ENCODE assay signal across 9 cellular contexts in the genomic region with DNA sequence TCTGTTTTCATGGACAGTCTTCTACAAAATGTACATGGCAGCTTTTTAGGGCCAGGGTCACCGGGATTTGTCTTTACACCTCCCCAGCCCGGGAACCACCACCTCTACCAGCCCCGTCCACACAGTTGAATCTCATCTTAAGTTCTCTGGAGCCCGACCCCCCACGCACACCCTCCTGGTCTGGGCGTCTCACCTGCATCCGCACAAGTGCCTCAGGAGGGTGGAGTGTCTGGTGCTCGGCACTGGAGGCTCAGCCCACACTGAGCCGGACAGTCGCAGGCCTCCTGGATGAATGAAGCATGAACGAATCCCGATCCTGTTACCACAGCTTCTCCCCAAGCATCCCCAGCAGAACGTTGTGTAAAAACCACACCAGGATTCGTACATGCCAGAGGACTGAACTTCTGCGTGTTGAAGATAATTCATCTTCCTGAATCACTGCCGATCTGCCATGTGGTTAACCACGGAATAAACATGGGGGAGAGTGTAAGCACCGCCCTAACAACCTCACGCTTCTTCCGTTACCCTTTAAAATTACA.
DNase-seq lines count a peak whose midpoint lies in the region; ATAC-seq and TF ChIP-seq lines count a peak whose summit lies in the region.
"Had no signal": no experiment of that assay in that cellular context is flagged by ENCODE, and none has a peak within 500 bp of the region (broad histone marks: within the 10 kb centered on the region; RNA-seq: fewer than 3 reads in every experiment).

No MANE protein-coding gene starts in this region.

- H3K9me3 ChIP-seq in Caco-2, result no peaks in the 10 kb centered on the region
- H3K9me3 ChIP-seq in left ventricle myocardium inferior (replicated peaks), result no peaks in the 10 kb centered on the region

- H3K27me3 Mint-ChIP-seq in stimulated activated memory B cell treated with anti-CD40 and anti-IgM and Interleukin-4, amounts not matched to agents 10 μg/mL and 1 μg/mL and 100 μg/mL, for 72 hours, result peaks cover 94% of the 10 kb centered on the region
- peaks cover 31% of the 10 kb centered on the region for H3K27me3 Mint-ChIP-seq in Caco-2 (ENCODE audit: insufficient read depth, unreplicated experiment)

- H3K4me3 Mint-ChIP-seq in stimulated activated memory B cell treated with anti-CD40 and anti-IgM and Interleukin-4, amounts not matched to agents 10 μg/mL and 1 μg/mL and 100 μg/mL, for 72 hours, result peak overlapping the region; percentile 57
- no peak overlapping the region for H3K4me3 Mint-ChIP-seq in Caco-2 (ENCODE audit: unreplicated experiment)

- TF ChIP-seq CTCF in foreskin keratinocyte (conservative IDR thresholded peaks at IDR 0.05) (no peak), Caco-2 (IDR thresholded peaks at IDR 0.05; ENCODE audit: insufficient read depth in 1 of 2, low read depth in 1 of 2, low read length in 1 of 2, severe bottlenecking in 1 of 2, unreplicated experiment in 1 of 2) (no peak), left ventricle myocardium inferior (IDR thresholded peaks at IDR 0.05; ENCODE audit: borderline replicate concordance) (no peak)

- peak overlapping the region; percentile 10 for H3K27ac Mint-ChIP-seq in stimulated activated memory B cell treated with anti-CD40 and anti-IgM and Interleukin-4, amounts not matched to agents 10 μg/mL and 1 μg/mL and 100 μg/mL, for 72 hours
- no peak overlapping the region for H3K27ac Mint-ChIP-seq in Caco-2 (ENCODE audit: unreplicated experiment)

- ATAC-seq in foreskin keratinocyte, result no peak
- ATAC-seq in stimulated activated memory B cell treated with anti-CD40 and anti-IgM and Interleukin-4, amounts not matched to agents 10 μg/mL and 1 μg/mL and 100 μg/mL, for 72 hours, result peak; percentile 70

- H3K4me3 ChIP-seq in Caco-2 (ENCODE audit: low read depth, low read length) (no peak overlapping the region), left ventricle myocardium inferior (no peak overlapping the region)

- H3K27me3 ChIP-seq in foreskin keratinocyte (peaks cover 17% of the 10 kb centered on the region), Caco-2 (replicated peaks; ENCODE audit: control insufficient read depth, insufficient read depth, low read length) (no peaks in the 10 kb centered on the region; the same call in 1 of the 2 replicates), left ventricle myocardium inferior (ENCODE audit: low read depth) (peaks cover 68% of the 10 kb centered on the region)

- POLR2A ChIA-PET in Caco-2 (lab: Charles Lee), result no interaction called here

- peak; percentile 35 for DNase-seq in NCI-H2227 treated with DMSO at 0.1 percent for 48 hours (lab: John Stamatoyannopoulos, UW)
- DNase-seq in activated T-cell treated with anti-CD3 and anti-CD28 coated beads for 1 hour (ENCODE audit: low read depth), result peak; percentile 48
- peak; percentile 18 to 45 for DNase-seq in foreskin keratinocyte
- DNase-seq in NCI-H2196 treated with DMSO at 0.1 percent for 48 hours (lab: John Stamatoyannopoulos, UW; ENCODE audit: unreplicated experiment), result no peak
- no peak for DNase-seq in NCI-H510A treated with DMSO at 0.1 percent for 48 hours (lab: John Stamatoyannopoulos, UW)
- no peak for DNase-seq in Caco-2
- DNase-seq in left ventricle myocardium inferior, result no peak

- no peak overlapping the region for H3K27ac ChIP-seq in foreskin keratinocyte
- H3K27ac ChIP-seq in left ventricle myocardium inferior (replicated peaks), result no peak overlapping the region
- H3K27ac ChIP-seq: parathyroid adenoma had no signal

- no TSS peak for BruUV-seq in Caco-2 (replicated peaks; lab: Mats Ljungman, UMichigan)

- no peaks in the 10 kb centered on the region for H3K4me1 ChIP-seq in foreskin keratinocyte
- no peaks in the 10 kb centered on the region for H3K4me1 ChIP-seq in Caco-2
- H3K4me1 ChIP-seq in left ventricle myocardium inferior, result no peaks in the 10 kb centered on the region
- H3K4me1 ChIP-seq: parathyroid adenoma had no signal

- CTCF ChIA-PET in Caco-2 (lab: Charles Lee), result no interaction called here

- intact Hi-C loops in Caco-2 (cut with micrococcal nuclease; ENCODE audit: unreplicated experiment) (no loop called here), left ventricle myocardium inferior (cut with micrococcal nuclease) (no loop called here)

- H3K4me1 Mint-ChIP-seq in stimulated activated memory B cell treated with anti-CD40 and anti-IgM and Interleukin-4, amounts not matched to agents 10 μg/mL and 1 μg/mL and 100 μg/mL, for 72 hours, result peaks cover 35% of the 10 kb centered on the region
- H3K4me1 Mint-ChIP-seq in Caco-2 (ENCODE audit: low read depth, unreplicated experiment), result no peaks in the 10 kb centered on the region

- H3K36me3 Mint-ChIP-seq in stimulated activated memory B cell treated with anti-CD40 and anti-IgM and Interleukin-4, amounts not matched to agents 10 μg/mL and 1 μg/mL and 100 μg/mL, for 72 hours, result no peaks in the 10 kb centered on the region
- H3K36me3 Mint-ChIP-seq in Caco-2 (ENCODE audit: insufficient read depth, unreplicated experiment), result no peaks in the 10 kb centered on the region

- H3K9me3 Mint-ChIP-seq in stimulated activated memory B cell treated with anti-CD40 and anti-IgM and Interleukin-4, amounts not matched to agents 10 μg/mL and 1 μg/mL and 100 μg/mL, for 72 hours, result no peaks in the 10 kb centered on the region
- H3K9me3 Mint-ChIP-seq in Caco-2 (ENCODE audit: unreplicated experiment), result no peaks in the 10 kb centered on the region

- H3K36me3 ChIP-seq in Caco-2 (ENCODE audit: control insufficient read depth, insufficient read depth, low read length) (no peaks in the 10 kb centered on the region), left ventricle myocardium inferior (no peaks in the 10 kb centered on the region)

Comparison
In these comparisons a context has a peak if more than half of its experiments do, and no peak if none do; other contexts are left out.
1. DNase-seq: peak in NCI-H2227 treated with DMSO at 0.1 percent for 48 hours (single experiment), activated T-cell treated with anti-CD3 and anti-CD28 coated beads for 1 hour (single experiment) and foreskin keratinocyte (2 of 2); none in NCI-H2196 treated with DMSO at 0.1 percent for 48 hours (single experiment), NCI-H510A treated with DMSO at 0.1 percent for 48 hours (single experiment), Caco-2 (0 of 2) and left ventricle myocardium inferior (single experiment).